Comparison of ENCODE assay signal across 15 cellular contexts in genomic region chr17:21176996-21177395, GRCh38.
"Had no signal": no experiment of that assay in that cellular context is flagged by ENCODE, and none has a peak within 500 bp of the region (broad histone marks: within the 10 kb centered on the region; RNA-seq: fewer than 3 reads in every experiment).

No MANE protein-coding gene starts in this region.

- ATAC-seq: activated naive CD4-positive, alpha-beta T cell treated with anti-CD3 and anti-CD28 coated beads, Interleukin-2, amount 50 U/mL, for 72 hours; naive thymus-derived CD8-positive, alpha-beta T cell; pancreas; right lobe of liver had no signal

- H3K4me3 Mint-ChIP-seq: activated CD4-positive, alpha-beta memory T cell treated with anti-CD3 and anti-CD28 coated beads, Interleukin-2, amount 10 ng/mL, durations not matched to agents 7 days and 5 days; naive thymus-derived CD8-positive, alpha-beta T cell had no signal

- H3K9me3 ChIP-seq: adrenal gland, pancreas, right lobe of liver, transverse colon had no signal

- H3K4me3 ChIP-seq: adrenal gland, pancreas, right lobe of liver, transverse colon had no signal

- H3K27ac Mint-ChIP-seq: activated CD4-positive, alpha-beta memory T cell treated with anti-CD3 and anti-CD28 coated beads, Interleukin-2, amount 10 ng/mL, durations not matched to agents 7 days and 5 days had no signal

- H3K36me3 Mint-ChIP-seq: activated naive CD4-positive, alpha-beta T cell treated with anti-CD3 and anti-CD28 coated beads, Interleukin-2, amount 50 U/mL, for 72 hours had no signal

- H3K27me3 ChIP-seq: adrenal gland, pancreas, right lobe of liver, transverse colon had no signal

- H3K36me3 ChIP-seq: adrenal gland, right lobe of liver, transverse colon had no signal

- H3K9me3 Mint-ChIP-seq: activated CD4-positive, alpha-beta memory T cell treated with anti-CD3 and anti-CD28 coated beads, Interleukin-2, amount 10 ng/mL, durations not matched to agents 7 days and 5 days; activated naive CD4-positive, alpha-beta T cell treated with anti-CD3 and anti-CD28 coated beads, Interleukin-2, amount 50 U/mL, for 72 hours; naive thymus-derived CD8-positive, alpha-beta T cell had no signal

- H3K27ac ChIP-seq: adrenal gland, pancreas, right lobe of liver, transverse colon had no signal

- H3K4me1 ChIP-seq: pancreas, right lobe of liver, transverse colon had no signal

- DNase-seq: activated CD4-positive, alpha-beta T cell treated with anti-CD3 and anti-CD28 coated beads for 48 hours; activated CD4-positive, CD25-positive, alpha-beta regulatory T cell; activated gamma-delta T cell; cerebellar nuclear complex; effector memory CD4-positive, alpha-beta T cell; mesendoderm; naive thymus-derived CD8-positive, alpha-beta T cell; stimulated activated CD4-positive, alpha-beta T cell treated with anti-CD3 and anti-CD28 coated beads, Interleukin-4, amount 100 ng/mL, for 4 hours; stimulated activated naive CD4-positive, alpha-beta T cell; transverse colon had no signal

- H3K27me3 Mint-ChIP-seq: activated CD4-positive, alpha-beta memory T cell treated with anti-CD3 and anti-CD28 coated beads, Interleukin-2, amount 10 ng/mL, durations not matched to agents 7 days and 5 days; naive thymus-derived CD8-positive, alpha-beta T cell had no signal
